Comparison of ENCODE assay signal across 16 cellular contexts in the genomic region with DNA sequence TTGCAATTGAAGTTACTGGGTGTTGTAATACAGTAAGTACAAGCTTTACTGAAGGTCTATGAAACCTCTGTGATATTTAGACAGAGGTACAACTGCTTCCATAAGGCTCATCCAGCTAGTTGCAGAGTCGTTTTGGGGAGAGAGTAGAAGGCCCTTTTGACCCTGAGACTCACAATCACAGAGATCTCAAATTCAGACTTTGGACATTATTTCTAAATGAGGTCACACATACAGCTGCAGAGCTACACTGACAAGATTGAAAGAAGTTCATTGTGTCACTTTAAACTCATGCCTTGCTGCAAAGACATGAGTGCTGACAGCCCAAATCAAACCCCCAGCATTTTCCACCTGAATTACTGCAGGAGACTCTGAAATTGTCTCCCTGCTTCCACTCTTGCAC.
"Had no signal": no experiment of that assay in that cellular context is flagged by ENCODE, and none has a peak within 500 bp of the region (broad histone marks: within the 10 kb centered on the region; RNA-seq: fewer than 3 reads in every experiment).

No MANE protein-coding gene starts in this region.

- DNase-seq: activated B cell treated with CpG ODN at 0.5 μM for 24 hours; activated CD4-positive, alpha-beta memory T cell treated with anti-CD3 and anti-CD28 coated beads, Interleukin-2, amount 10 ng/mL, durations not matched to agents 7 days and 5 days; activated CD4-positive, alpha-beta T cell treated with anti-CD3 and anti-CD28 coated beads for 48 hours; activated effector memory CD4-positive, alpha-beta T cell treated with anti-CD3 and anti-CD28 coated beads, Interleukin-2, amount 50 U/mL, for 16 hours; activated T-cell treated with anti-CD3 and anti-CD28 coated beads, Interleukin-2, amount 50 U/mL, for 72 hours; cerebellar nuclear complex; cortex of kidney; effector memory CD8-positive, alpha-beta T cell; esophagus squamous epithelium; left cardiac atrium; lower lobe of right lung; natural killer cell; occipital lobe; stimulated activated CD4-positive, alpha-beta T cell treated with anti-CD3 and anti-CD28 coated beads, Interleukin-2, amount 100 ng/mL, for 48 hours; T-cell; upper lobe of left lung had no signal

- ATAC-seq: activated T-cell treated with anti-CD3 and anti-CD28 coated beads, Interleukin-2, amount 50 U/mL, for 72 hours; effector memory CD8-positive, alpha-beta T cell; left cardiac atrium; lower lobe of right lung; natural killer cell; T-cell had no signal
